9 cellular contexts compared by ENCODE assay signal in genomic region chr6:112307707-112308106, GRCh38. TPM values are rescaled to one million over a fixed set of nuclear protein-coding genes. Genes with fewer than 3 reads are reported as not detected.
DNase-seq lines count a peak whose midpoint lies in the region; ATAC-seq and TF ChIP-seq lines count a peak whose summit lies in the region.
"Had no signal": no experiment of that assay in that cellular context is flagged by ENCODE, and none has a peak within 500 bp of the region (broad histone marks: within the 10 kb centered on the region; RNA-seq: fewer than 3 reads in every experiment).

No MANE protein-coding gene starts in this region.

- no peaks in the 10 kb centered on the region for H3K9me3 ChIP-seq in spleen

- ATAC-seq in GM18508 (IDR thresholded peaks at IDR 0.05; ENCODE audit: insufficient read depth, unreplicated experiment) (peak; percentile 99), GM21423 (IDR thresholded peaks at IDR 0.05; ENCODE audit: unreplicated experiment) (peak; percentile 99), HG03342 (IDR thresholded peaks at IDR 0.05; ENCODE audit: unreplicated experiment) (peak; percentile 100)

- no peak for TF ChIP-seq POLR2A in spleen (IDR thresholded peaks at IDR 0.05)

- H3K27ac ChIP-seq in spleen = no peak overlapping the region

- H3K27me3 ChIP-seq in spleen (replicated peaks in 1 of 7) = peaks cover 0 to 81% (median 19%) of the 10 kb centered on the region in 7 donors

- no peaks in the 10 kb centered on the region for H3K36me3 ChIP-seq in spleen

- WGBS in spleen, 5 donors = 34 to 62% (median 51%) methylated on average over 4 of the region's 4 CpGs

- DNase-seq in kidney glomerular epithelial cell (lab: John Stamatoyannopoulos, UW) (peak; percentile 91), HPDE6-E6E7 (ENCODE audit: extremely low spot score) (no peak), HuH-7 (ENCODE audit: low spot score) (no peak), spleen (no peak), DMS153 treated with DMSO at 0.1 percent for 48 hours (lab: John Stamatoyannopoulos, UW; ENCODE audit: unreplicated experiment) (no peak)
- DNase-seq: NCI-H1092 treated with DMSO at 0.1 percent for 48 hours had no signal

- H3K4me3 ChIP-seq in spleen = no peak overlapping the region

- no peak for TF ChIP-seq CTCF in spleen (IDR thresholded peaks at IDR 0.05 in 8 of 11, conservative IDR thresholded peaks at IDR 0.05 in 3 of 11)

- H3K4me1 ChIP-seq in spleen = peaks cover 0 to 11% (median 7%) of the 10 kb centered on the region in 6 donors

- intact Hi-C loops in spleen (cut with DNase I; ENCODE audit: low total_unique reads) = no loop called here

RNA-seq across cellular contexts. Expression of gene RFPL4B, which starts 39.4 kb away (rescaled TPM):
- not detected for total RNA-seq in spleen
- not detected for polyA plus RNA-seq in spleen

RNA-seq across cellular contexts. Expression of gene LAMA4, which starts 53.3 kb away (rescaled TPM):
- total RNA-seq in spleen = 1 to 10 TPM; 1.0 to 3.7 (median 3.0) TPM
- 1 to 10 TPM in 2 of 3 donors, under 1 TPM in 1; 0.76 to 2.5 (median 2.4) TPM for polyA plus RNA-seq in spleen
